8 cellular contexts compared by ENCODE assay signal in the genomic region with DNA sequence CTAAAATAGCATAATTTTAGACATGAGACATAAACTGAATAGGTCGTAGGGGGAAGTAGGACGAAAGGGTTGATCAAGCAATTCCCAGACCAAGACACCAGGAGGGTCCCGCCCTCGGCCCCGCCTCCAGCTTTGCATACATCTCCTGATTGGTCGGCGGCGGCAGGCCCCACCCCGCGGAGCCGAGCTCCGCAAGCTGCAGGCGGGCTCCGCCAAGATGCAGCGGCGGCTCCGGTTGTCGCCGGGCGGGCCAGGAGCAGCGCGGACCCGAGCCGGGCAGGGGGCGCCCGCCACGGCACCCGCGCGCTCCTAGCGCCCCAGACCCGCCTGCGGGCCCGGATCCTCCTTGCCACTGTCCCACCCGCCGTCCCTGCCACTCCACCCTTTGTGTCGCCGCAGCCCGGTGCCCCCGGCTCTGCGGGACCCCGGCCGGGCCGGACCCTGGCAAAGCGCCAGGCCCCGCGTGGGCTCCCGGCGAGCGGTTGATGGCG. TPM values are rescaled to one million over a fixed set of nuclear protein-coding genes. Genes with fewer than 3 reads are reported as not detected.
DNase-seq lines count a peak whose midpoint lies in the region; ATAC-seq, FAIRE-seq and TF ChIP-seq lines count a peak whose summit lies in the region.

A gene (plus strand): TSS at position 215 of the 491 bp plus-strand sequence. CDS start 412 bp downstream, outside the sequence.

- TF ChIP-seq CTCF in A673 (conservative IDR thresholded peaks at IDR 0.05; ENCODE audit: low read depth, low read length) (no peak), keratinocyte (optimal IDR thresholded peaks at IDR 0.05 in 1 of 3, IDR thresholded peaks at IDR 0.05 in 1 of 3, conservative IDR thresholded peaks at IDR 0.05 in 1 of 3; ENCODE audit: extremely low read depth in 1 of 3, insufficient read depth in 2 of 3, low read length in 3 of 3) (peak in 1 of 3 experiments; percentile 4)

- H3K9me3 ChIP-seq in A673 (ENCODE audit: low read depth, low read length, poor library complexity, severe bottlenecking) (no peaks in the 10 kb centered on the region), keratinocyte (ENCODE audit: control insufficient read depth, low read depth, low read length) (no peaks in the 10 kb centered on the region)

- H3K27me3 ChIP-seq in A673 (replicated peaks; ENCODE audit: insufficient read depth, low read depth, low read length, poor library complexity) (no peaks in the 10 kb centered on the region), keratinocyte (ENCODE audit: control insufficient read depth, extremely low read depth, insufficient read depth, low read length) (no peaks in the 10 kb centered on the region)

- intact Hi-C loops in A673 (cut with micrococcal nuclease; ENCODE audit: unreplicated experiment), result loop anchor here (2.0 kb wide), 1 partner anchor 25 kb away; a partner anchor contains a TSS

- no peaks in the 10 kb centered on the region for H4K20me1 ChIP-seq in keratinocyte (ENCODE audit: control insufficient read depth, extremely low read depth, insufficient read depth, low read length)

- CTCF ChIA-PET in A673 (lab: Charles Lee), result interaction anchor here (0.6 to 2.0 kb wide), 5 partner anchors 15 to 425 kb away, joined by 3 to 14 read pairs (median 8); a partner anchor contains a TSS

- peak; percentile 43 for FAIRE-seq in keratinocyte (lab: Jason Lieb, UNC)

- no TSS peak for BruUV-seq in A673 (replicated peaks; lab: Mats Ljungman, UMichigan)

- H3K4me1 ChIP-seq in A673 (ENCODE audit: insufficient read depth, low read length, poor library complexity, severe bottlenecking) (peaks cover 10% of the 10 kb centered on the region), keratinocyte (ENCODE audit: control insufficient read depth, extremely low read depth, insufficient read depth, low read length) (peaks cover 27% of the 10 kb centered on the region)

- no peaks in the 10 kb centered on the region for H3K9me1 ChIP-seq in keratinocyte (ENCODE audit: control insufficient read depth, extremely low read depth, insufficient read depth, low read length)

- H3K4me2 ChIP-seq in keratinocyte (ENCODE audit: control insufficient read depth, extremely low read depth, insufficient read depth, low read depth, low read length), result peak within 1 kb of the TSS; percentile 92

- DNase-seq in A673 (ENCODE audit: low spot score) (peak; percentile 95), NCI-H345 treated with DMSO at 0.1 percent for 48 hours (lab: John Stamatoyannopoulos, UW; ENCODE audit: unreplicated experiment) (peak; percentile 94), cerebellar cortex (ENCODE audit: low spot score) (peak; percentile 97), keratinocyte (ENCODE audit: low read depth, low spot score) (peak; percentile 54)
- DNase-seq in activated CD4-positive, CD25-positive, alpha-beta regulatory T cell treated with anti-CD3 and anti-CD28 coated beads, Interleukin-2, amount 50 U/mL, for 72 hours, result peak; percentile 91
- peak; percentile 93 for DNase-seq in stimulated activated CD4-positive, alpha-beta T cell treated with anti-CD3 and anti-CD28 coated beads, Interleukin-12 subunit alpha, Interleukin-12 subunit beta, amount 100 ng/mL, for 4 hours

- peak within 1 kb of the TSS; percentile 69 for H3K9ac ChIP-seq in keratinocyte (ENCODE audit: control insufficient read depth, extremely low read depth, insufficient read depth, low read length)

- H3K4me3 ChIP-seq in A673 (ENCODE audit: low read depth, low read length, poor library complexity, severe bottlenecking) (peak within 1 kb of the TSS; percentile 84), keratinocyte (ENCODE audit: control insufficient read depth in 2 of 3, extremely low read depth in 1 of 3, insufficient read depth in 2 of 3, low read depth in 1 of 3, low read length in 3 of 3) (peak within 1 kb of the TSS; percentile 74 to 78 (median 76))

- POLR2A ChIA-PET in A673 (lab: Charles Lee; ENCODE audit: low non-redundant PET), result no interaction called here

- H3K36me3 ChIP-seq in A673 (ENCODE audit: insufficient read depth, low read length, poor library complexity, severe bottlenecking) (no peaks in the 10 kb centered on the region), keratinocyte (ENCODE audit: control insufficient read depth in 2 of 2, extremely low read depth in 1 of 2, insufficient read depth in 2 of 2, low read length in 2 of 2) (peaks cover 0 to 1% of the 10 kb centered on the region in 2 experiments)

- H3K79me2 ChIP-seq in keratinocyte (ENCODE audit: control insufficient read depth, insufficient read depth, low read length), result peaks cover 2% of the 10 kb centered on the region

- dilution Hi-C loops in keratinocyte (cut with MboI; ENCODE audit: extremely low pct_ligation_motif_present, low sequenced_read_pairs), result no loop called here

- ATAC-seq in GM18909 (IDR thresholded peaks at IDR 0.05; ENCODE audit: poor library complexity, unreplicated experiment) (peak; percentile 85), HG03196 (IDR thresholded peaks at IDR 0.05; ENCODE audit: unreplicated experiment) (peak; percentile 89)

- H3K27ac ChIP-seq in A673 (ENCODE audit: low read depth, low read length, poor library complexity, severe bottlenecking), result peak within 1 kb of the TSS; percentile 71
- no peak within 1 kb of the TSS for H3K27ac ChIP-seq in keratinocyte (ENCODE audit: control insufficient read depth, insufficient read depth, low read length)

- peak within 1 kb of the TSS; percentile 88 for H2AFZ ChIP-seq in keratinocyte (ENCODE audit: control insufficient read depth, low read length)

RNA-seq across cellular contexts. Expression of the gene that starts here (rescaled TPM):
- 5.8 and 7.6 TPM in 2 replicates for total RNA-seq in A673 (2021)
- polyA plus RNA-seq in keratinocyte, result 7.1 to 16.0 TPM (median 9.3 TPM) in 3 replicates
- polyA plus RNA-seq in keratinocyte (2011; ENCODE audit: low read depth), result 4.2 TPM
- 11.5 and 21.7 TPM in 2 replicates for polyA plus RNA-seq in keratinocyte (2011; cell fraction: cytosol; rRNA removed)
- polyA plus RNA-seq in keratinocyte (2011; cell fraction: nucleus; rRNA removed), result 16.4 and 20.9 TPM in 2 replicates
- polyA plus RNA-seq in keratinocyte (2012; ENCODE audit: low replicate concordance), result 8.8 and 14.6 TPM in 2 replicates
- 6.2 to 14.1 TPM (median 14.1 TPM) in 3 replicates for polyA minus RNA-seq in keratinocyte
- polyA minus RNA-seq in keratinocyte (2011; cell fraction: cytosol; rRNA and poly(A)+ RNA removed), result 27.0 TPM
- polyA minus RNA-seq in keratinocyte (2011; cell fraction: nucleus; rRNA and poly(A)+ RNA removed), result 9.2 and 9.8 TPM in 2 replicates
